In the genomic region with DNA sequence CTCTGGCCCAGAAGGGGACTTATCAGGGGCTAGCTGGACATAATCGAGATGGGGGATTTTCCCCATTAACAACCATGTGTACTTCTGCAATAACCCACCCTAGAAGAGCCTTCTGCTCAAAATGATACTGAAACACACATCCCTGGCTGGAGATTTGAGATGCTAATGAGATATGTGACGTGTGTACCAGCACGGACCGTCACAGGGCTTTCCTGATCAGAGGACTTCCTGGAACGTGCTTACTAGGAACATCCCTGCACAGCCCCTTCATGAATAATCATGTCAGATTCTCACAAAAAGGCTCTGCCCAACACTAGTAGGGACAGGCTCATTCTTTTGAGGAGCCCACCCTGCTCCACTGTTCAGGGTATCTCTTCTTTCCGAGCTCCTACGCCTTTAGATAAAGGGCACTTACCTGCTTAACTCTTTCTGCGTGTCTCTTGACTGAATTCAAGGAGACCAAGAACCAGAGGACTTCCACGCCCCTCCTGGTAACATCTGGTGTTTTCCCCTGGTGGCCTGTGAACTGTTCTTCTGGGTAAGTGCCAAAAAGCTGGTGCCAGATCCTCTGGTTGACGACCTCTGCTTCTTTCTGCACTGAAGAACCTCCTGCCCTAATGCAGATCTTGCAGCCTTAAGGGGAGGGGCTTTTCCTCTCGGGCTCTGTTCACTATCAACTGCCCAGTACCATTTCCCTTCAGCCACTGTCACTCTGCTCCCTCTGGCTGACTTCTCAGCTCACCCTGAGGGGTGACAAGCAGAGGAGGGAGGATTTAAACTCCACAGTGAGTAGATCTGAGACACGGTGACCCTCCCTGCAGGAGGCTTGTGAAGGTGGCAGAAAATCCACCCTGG, we compare ENCODE assay signal across 26 cellular contexts. TPM values are rescaled to one million over a fixed set of nuclear protein-coding genes. Genes with fewer than 3 reads are reported as not detected.
DNase-seq lines count a peak whose midpoint lies in the region; ATAC-seq and TF ChIP-seq lines count a peak whose summit lies in the region.
"Had no signal": no experiment of that assay in that cellular context is flagged by ENCODE, and none has a peak within 500 bp of the region (broad histone marks: within the 10 kb centered on the region; RNA-seq: fewer than 3 reads in every experiment).

No MANE protein-coding gene starts in this region.

- no peak for TF ChIP-seq CTCF in glutamatergic neuron (IDR thresholded peaks at IDR 0.05; ENCODE audit: partially characterized antibody, unreplicated experiment)

- peak; percentile 30 for ATAC-seq in left ventricle myocardium superior
- no peak for ATAC-seq in Right ventricle myocardium superior (ENCODE audit: poor library complexity)
- no peak for ATAC-seq in GM18502 (IDR thresholded peaks at IDR 0.05; ENCODE audit: poor library complexity, unreplicated experiment)
- ATAC-seq: CD8-positive, alpha-beta T cell; left cardiac atrium had no signal

- peaks cover 7% of the 10 kb centered on the region for H3K36me3 Mint-ChIP-seq in glutamatergic neuron (ENCODE audit: unreplicated experiment)
- H3K36me3 Mint-ChIP-seq: activated CD4-positive, alpha-beta memory T cell treated with anti-CD3 and anti-CD28 coated beads for 36 hours; brain; CD8-positive, alpha-beta T cell had no signal

- H3K4me1 Mint-ChIP-seq in glutamatergic neuron (ENCODE audit: low read depth, unreplicated experiment), result no peaks in the 10 kb centered on the region

- intact Hi-C loops in left ventricle myocardium superior (cut with micrococcal nuclease) (loop anchor here (5.0 kb wide), 1 partner anchor 235 kb away; no protein-coding TSS in a partner anchor), Right ventricle myocardium superior (cut with DNase I) (no loop called here)

- no peak overlapping the region for H3K27ac Mint-ChIP-seq in glutamatergic neuron (ENCODE audit: unreplicated experiment)
- H3K27ac Mint-ChIP-seq: activated CD4-positive, alpha-beta memory T cell treated with anti-CD3 and anti-CD28 coated beads for 36 hours; CD8-positive, alpha-beta T cell had no signal

- no peak overlapping the region for H3K4me3 Mint-ChIP-seq in glutamatergic neuron (ENCODE audit: unreplicated experiment)
- H3K4me3 Mint-ChIP-seq: activated CD4-positive, alpha-beta memory T cell treated with anti-CD3 and anti-CD28 coated beads for 36 hours; brain; CD8-positive, alpha-beta T cell had no signal

- DNase-seq in DMS79 treated with DMSO at 0.1 percent for 48 hours (lab: John Stamatoyannopoulos, UW) (peak; percentile 20), DMS79 (lab: John Stamatoyannopoulos, UW) (no peak), left ventricle myocardium superior (no peak), Right ventricle myocardium superior (no peak), SK-N-DZ (ENCODE audit: low spot score) (peak; percentile 31), germinal center (ENCODE audit: low spot score) (no peak), glutamatergic neuron (no peak)
- DNase-seq: activated CD4-positive, alpha-beta memory T cell treated with anti-CD3 and anti-CD28 coated beads for 36 hours; activated CD4-positive, CD25-positive, alpha-beta regulatory T cell; activated naive CD4-positive, alpha-beta T cell; adrenal gland; CD8-positive, alpha-beta T cell; effector CD4-positive, alpha-beta T cell; left cardiac atrium; mesenchymal stem cell; NCI-H1105 treated with DMSO at 0.1 percent for 48 hours; NCI-H526; stimulated activated CD8-positive, alpha-beta memory T cell treated with anti-CD3 and anti-CD28 coated beads, Interleukin-4, amount 100 ng/mL, for 48 hours; transverse colon had no signal

- H3K27me3 Mint-ChIP-seq in glutamatergic neuron (ENCODE audit: unreplicated experiment), result no peaks in the 10 kb centered on the region
- H3K27me3 Mint-ChIP-seq: activated CD4-positive, alpha-beta memory T cell treated with anti-CD3 and anti-CD28 coated beads for 36 hours; progenitor cell of endocrine pancreas had no signal

- H3K9me3 Mint-ChIP-seq in glutamatergic neuron (ENCODE audit: unreplicated experiment), result no peaks in the 10 kb centered on the region
- H3K9me3 Mint-ChIP-seq: CD8-positive, alpha-beta T cell had no signal

RNA-seq across cellular contexts. Expression of a gene that starts 6.3 kb away (rescaled TPM):
- not detected for total RNA-seq in left ventricle myocardium superior
- total RNA-seq in Right ventricle myocardium superior, result not detected
- polyA plus RNA-seq in SK-N-DZ (2014; cell fraction: cytosol; rRNA removed), result 0.19 TPM in 1 of 2 replicates, not detected in the other
- polyA plus RNA-seq in SK-N-DZ (2014; cell fraction: nucleus; rRNA removed), result not detected in 2 replicates
- total RNA-seq in glutamatergic neuron (ENCODE audit: unreplicated experiment), result not detected
- total RNA-seq: A172; activated CD4-positive, alpha-beta memory T cell treated with anti-CD3 and anti-CD28 coated beads for 36 hours; adrenal gland; CD8-positive, alpha-beta T cell; epithelial cell of proximal tubule; fibroblast of villous mesenchyme; H4; left cardiac atrium; progenitor cell of endocrine pancreas; transverse colon had no signal
- polyA plus RNA-seq: adrenal gland had no signal

RNA-seq across cellular contexts. Expression of a gene that starts 37.1 kb away (rescaled TPM):
- not detected for total RNA-seq in left ventricle myocardium superior
- not detected for total RNA-seq in Right ventricle myocardium superior
- not detected in 2 replicates for polyA plus RNA-seq in SK-N-DZ (2014; cell fraction: cytosol; rRNA removed)
- not detected in 2 replicates for polyA plus RNA-seq in SK-N-DZ (2014; cell fraction: nucleus; rRNA removed)
- not detected for total RNA-seq in glutamatergic neuron (ENCODE audit: unreplicated experiment)
- total RNA-seq: A172; activated CD4-positive, alpha-beta memory T cell treated with anti-CD3 and anti-CD28 coated beads for 36 hours; adrenal gland; CD8-positive, alpha-beta T cell; epithelial cell of proximal tubule; fibroblast of villous mesenchyme; H4; left cardiac atrium; progenitor cell of endocrine pancreas; transverse colon had no signal
- polyA plus RNA-seq: adrenal gland had no signal

RNA-seq across cellular contexts. Expression of a gene that starts 44.7 kb away (rescaled TPM):
- 4.4 TPM for total RNA-seq in left ventricle myocardium superior
- 4.7 TPM for total RNA-seq in Right ventricle myocardium superior
- polyA plus RNA-seq in SK-N-DZ (2014; cell fraction: cytosol; rRNA removed), result 2.7 and 5.3 TPM in 2 replicates
- 1.7 and 3.9 TPM in 2 replicates for polyA plus RNA-seq in SK-N-DZ (2014; cell fraction: nucleus; rRNA removed)
- total RNA-seq in glutamatergic neuron (ENCODE audit: unreplicated experiment), result 11.9 TPM

Comparison
In these comparisons a context has a peak if more than half of its experiments do, and no peak if none do; other contexts are left out.
1. DNase-seq: peak in DMS79 treated with DMSO at 0.1 percent for 48 hours (single experiment) and SK-N-DZ (single experiment); none in DMS79 (single experiment), left ventricle myocardium superior (single experiment), Right ventricle myocardium superior (single experiment), germinal center (single experiment) and glutamatergic neuron (single experiment).